ENCODE assay signal across 8 cellular contexts in genomic region chr1:121020350-121021236, GRCh38.
DNase-seq lines count a peak whose midpoint lies in the region; ATAC-seq, FAIRE-seq and TF ChIP-seq lines count a peak whose summit lies in the region.
"Not testable (repeated sequence)": the region's sequence is repeated elsewhere in the genome, so short reads cannot be mapped to it uniquely, and the experiment has no call there.

No MANE protein-coding gene starts in this region.

- H3K36me3 ChIP-seq in left ventricle myocardium inferior: not testable (repeated sequence)

- CTCF ChIA-PET in CD4-positive, alpha-beta T cell (lab: Charles Lee); activated CD4-positive, alpha-beta memory T cell treated with anti-CD3 and anti-CD28 coated beads, Interleukin-2, amount 10 ng/mL, durations not matched to agents 7 days and 5 days (lab: Charles Lee): not testable (repeated sequence)

- DNase-seq in CD4-positive, alpha-beta T cell: peak in 5 of 10 experiments; percentile 5 to 42 (median 26)
- DNase-seq in Jurkat, Clone E6-1 (ENCODE audit: low read depth, low spot score): peak; percentile 6
- DNase-seq in RCC 7860 (ENCODE audit: low spot score) (peak; percentile 27), choroid plexus epithelial cell (ENCODE audit: low read depth) (peak; percentile 76), nephron progenitor cell (peak; percentile 74)
- peak; percentile 38 for DNase-seq in activated CD4-positive, alpha-beta memory T cell treated with anti-CD3 and anti-CD28 coated beads, Interleukin-2, amount 10 ng/mL, durations not matched to agents 7 days and 5 days
- DNase-seq in left ventricle myocardium inferior: not testable (repeated sequence)
- DNase-seq in stimulated activated naive CD4-positive, alpha-beta T cell treated with Interleukin-2 at 50 U/mL for 16 hours (lab: John Stamatoyannopoulos, UW): peak; percentile 35

- not testable (repeated sequence) for H3K4me3 ChIP-seq in Jurkat, Clone E6-1 (ENCODE audit: low read length)
- H3K4me3 ChIP-seq in choroid plexus epithelial cell (ENCODE audit: low read depth, low read length) (peak overlapping the region; percentile 53), left ventricle myocardium inferior (peak overlapping the region; percentile 51)

- peak overlapping the region; percentile 84 for H3K27ac Mint-ChIP-seq in CD4-positive, alpha-beta T cell
- H3K27ac Mint-ChIP-seq in activated CD4-positive, alpha-beta memory T cell treated with anti-CD3 and anti-CD28 coated beads, Interleukin-2, amount 10 ng/mL, durations not matched to agents 7 days and 5 days: not testable (repeated sequence)
- peak overlapping the region; percentile 48 for H3K27ac Mint-ChIP-seq in nephron progenitor cell

- peak overlapping the region; percentile 65 for H3K4me3 Mint-ChIP-seq in CD4-positive, alpha-beta T cell
- H3K4me3 Mint-ChIP-seq in activated CD4-positive, alpha-beta memory T cell treated with anti-CD3 and anti-CD28 coated beads, Interleukin-2, amount 10 ng/mL, durations not matched to agents 7 days and 5 days: not testable (repeated sequence)
- peak overlapping the region; percentile 71 for H3K4me3 Mint-ChIP-seq in nephron progenitor cell

- POLR2A ChIA-PET in CD4-positive, alpha-beta T cell (lab: Charles Lee); activated CD4-positive, alpha-beta memory T cell treated with anti-CD3 and anti-CD28 coated beads, Interleukin-2, amount 10 ng/mL, durations not matched to agents 7 days and 5 days (lab: Charles Lee): not testable (repeated sequence)

- not testable (repeated sequence) for H3K9me3 ChIP-seq in CD4-positive, alpha-beta T cell (ENCODE audit: control insufficient read depth, low read length); left ventricle myocardium inferior (replicated peaks)

- H3K36me3 Mint-ChIP-seq in CD4-positive, alpha-beta T cell (ENCODE audit: low read depth); activated CD4-positive, alpha-beta memory T cell treated with anti-CD3 and anti-CD28 coated beads, Interleukin-2, amount 10 ng/mL, durations not matched to agents 7 days and 5 days (ENCODE audit: low read depth); nephron progenitor cell (ENCODE audit: low read depth): not testable (repeated sequence)

- FAIRE-seq in RCC 7860 (lab: Jason Lieb, UNC): not testable (repeated sequence)

- not testable (repeated sequence) for H3K9me3 Mint-ChIP-seq in CD4-positive, alpha-beta T cell; activated CD4-positive, alpha-beta memory T cell treated with anti-CD3 and anti-CD28 coated beads, Interleukin-2, amount 10 ng/mL, durations not matched to agents 7 days and 5 days; nephron progenitor cell

- H3K27me3 ChIP-seq in CD4-positive, alpha-beta T cell (ENCODE audit: control insufficient read depth, insufficient read depth, low read length); left ventricle myocardium inferior (ENCODE audit: low read depth): not testable (repeated sequence)

- H3K27ac ChIP-seq in CD4-positive, alpha-beta T cell (ENCODE audit: low read depth, low read length); left ventricle myocardium inferior (replicated peaks): not testable (repeated sequence)

- not testable (repeated sequence) for TF ChIP-seq CTCF in CD4-positive, alpha-beta T cell (IDR thresholded peaks at IDR 0.05); choroid plexus epithelial cell (conservative IDR thresholded peaks at IDR 0.05; ENCODE audit: low read depth, low read length); left ventricle myocardium inferior (IDR thresholded peaks at IDR 0.05; ENCODE audit: borderline replicate concordance); nephron progenitor cell (IDR thresholded peaks at IDR 0.05)

- H3K4me1 ChIP-seq in left ventricle myocardium inferior: not testable (repeated sequence)

- not testable (repeated sequence) for H3K27me3 Mint-ChIP-seq in CD4-positive, alpha-beta T cell; activated CD4-positive, alpha-beta memory T cell treated with anti-CD3 and anti-CD28 coated beads, Interleukin-2, amount 10 ng/mL, durations not matched to agents 7 days and 5 days; nephron progenitor cell (ENCODE audit: low read depth, poor library complexity)

- peak; percentile 55 for ATAC-seq in CD4-positive, alpha-beta T cell (ENCODE audit: poor library complexity)

- intact Hi-C loops in CD4-positive, alpha-beta T cell (cut with DNase I, micrococcal nuclease); left ventricle myocardium inferior (cut with micrococcal nuclease): not testable (repeated sequence)

- H3K4me1 Mint-ChIP-seq in CD4-positive, alpha-beta T cell (ENCODE audit: low read depth); activated CD4-positive, alpha-beta memory T cell treated with anti-CD3 and anti-CD28 coated beads, Interleukin-2, amount 10 ng/mL, durations not matched to agents 7 days and 5 days; nephron progenitor cell: not testable (repeated sequence)
